Comparison of ENCODE assay signal across 22 cellular contexts in genomic region chrX:113919387-113919786, GRCh38.
"Had no signal": no experiment of that assay in that cellular context is flagged by ENCODE, and none has a peak within 500 bp of the region (broad histone marks: within the 10 kb centered on the region; RNA-seq: fewer than 3 reads in every experiment).

No MANE protein-coding gene starts in this region.

- DNase-seq: effector memory CD8-positive, alpha-beta T cell; esophagus squamous epithelium; foreskin fibroblast; kidney; left cardiac atrium; left ventricle myocardium inferior; mesenchymal stem cell; naive B cell; occipital lobe; psoas muscle; retina; sigmoid colon; stimulated activated CD4-positive, alpha-beta T cell treated with anti-CD3 and anti-CD28 coated beads, Interleukin-12 subunit alpha, Interleukin-12 subunit beta, amount 100 ng/mL, for 4 hours; stimulated activated naive CD4-positive, alpha-beta T cell; stomach; substantia nigra; transverse colon had no signal

- H3K4me3 ChIP-seq: esophagus squamous epithelium, gastroesophageal sphincter, left ventricle myocardium inferior, lung, psoas muscle, sigmoid colon, skin epidermis, stomach, thoracic aorta, transverse colon had no signal

- H2AFZ ChIP-seq: parathyroid adenoma had no signal

- H3K27me3 ChIP-seq: esophagus squamous epithelium, gastroesophageal sphincter, sigmoid colon, transverse colon had no signal

- H3K27ac ChIP-seq: esophagus squamous epithelium, gastroesophageal sphincter, left ventricle myocardium inferior, parathyroid adenoma, psoas muscle, sigmoid colon, skin epidermis, stomach, thoracic aorta, transverse colon had no signal

- FAIRE-seq: kidney had no signal

- H3K36me3 ChIP-seq: esophagus squamous epithelium, gastroesophageal sphincter, left ventricle myocardium inferior, sigmoid colon, stomach, thoracic aorta, transverse colon had no signal

- H3K9me3 ChIP-seq: esophagus squamous epithelium, gastroesophageal sphincter, left ventricle myocardium inferior, psoas muscle, sigmoid colon, stomach, thoracic aorta, transverse colon had no signal

- H3K9ac ChIP-seq: parathyroid adenoma had no signal

- H3K79me2 ChIP-seq: parathyroid adenoma had no signal

- H3K4me1 ChIP-seq: esophagus squamous epithelium, gastroesophageal sphincter, left ventricle myocardium inferior, parathyroid adenoma, psoas muscle, sigmoid colon, stomach, transverse colon had no signal
